14 cellular contexts compared by ENCODE assay signal in the genomic region with DNA sequence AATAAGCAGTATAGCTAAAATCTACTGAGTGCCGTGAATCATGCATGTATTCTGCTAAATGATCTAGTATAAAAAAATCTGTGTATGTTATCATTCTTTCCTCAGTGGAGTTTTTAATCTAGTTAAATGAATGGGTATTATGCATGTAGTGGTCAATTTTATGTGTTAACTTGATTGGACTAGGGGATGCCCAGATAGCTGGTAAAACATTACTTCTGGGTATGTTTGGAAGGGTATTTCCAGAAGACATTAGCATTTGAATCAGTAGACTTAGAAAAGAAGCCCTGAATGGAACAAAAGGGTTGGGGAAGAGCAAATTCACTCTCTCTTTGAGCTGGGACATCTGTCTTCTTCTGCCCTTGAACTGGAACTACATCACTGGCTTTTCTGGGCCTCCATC.
"Had no signal": no experiment of that assay in that cellular context is flagged by ENCODE, and none has a peak within 500 bp of the region (broad histone marks: within the 10 kb centered on the region; RNA-seq: fewer than 3 reads in every experiment).

No MANE protein-coding gene starts in this region.

- H3K9me3 ChIP-seq: testis had no signal

- H3K4me1 Mint-ChIP-seq: T-cell had no signal

- H3K9me3 Mint-ChIP-seq: activated CD8-positive, alpha-beta T cell treated with anti-CD3 and anti-CD28 coated beads for 36 hours had no signal

- DNase-seq: activated CD4-positive, alpha-beta T cell treated with anti-CD3 and anti-CD28 coated beads for 4 hours; activated CD8-positive, alpha-beta memory T cell treated with anti-CD3 and anti-CD28 coated beads, Interleukin-2, amount 50 U/mL, for 4 hours; activated CD8-positive, alpha-beta T cell treated with anti-CD3 and anti-CD28 coated beads for 36 hours; activated naive CD4-positive, alpha-beta T cell; central memory CD4-positive, alpha-beta T cell; psoas muscle; stimulated activated CD4-positive, alpha-beta T cell treated with anti-CD3 and anti-CD28 coated beads, Interleukin-12 subunit alpha, Interleukin-12 subunit beta, amount 100 ng/mL, for 4 hours; stimulated activated naive CD4-positive, alpha-beta T cell; T-cell; testis had no signal

- H3K27me3 ChIP-seq: testis had no signal

- H3K27ac ChIP-seq: VCaP had no signal

- H3K4me3 ChIP-seq: psoas muscle, testis had no signal

- H3K27me3 Mint-ChIP-seq: activated CD8-positive, alpha-beta T cell treated with anti-CD3 and anti-CD28 coated beads for 36 hours had no signal

- ATAC-seq: activated CD8-positive, alpha-beta T cell treated with anti-CD3 and anti-CD28 coated beads for 36 hours; esophagus mucosa; sciatic nerve; T-cell had no signal

- H3K36me3 Mint-ChIP-seq: T-cell had no signal

- H3K27ac Mint-ChIP-seq: activated CD8-positive, alpha-beta T cell treated with anti-CD3 and anti-CD28 coated beads for 36 hours; T-cell had no signal

- H3K4me1 ChIP-seq: testis had no signal

- H3K4me3 Mint-ChIP-seq: activated CD8-positive, alpha-beta T cell treated with anti-CD3 and anti-CD28 coated beads for 36 hours; nephron; T-cell had no signal
